8 cellular contexts compared by ENCODE assay signal in genomic region chr7:117385340-117386124, GRCh38. TPM values are rescaled to one million over a fixed set of nuclear protein-coding genes. Genes with fewer than 3 reads are reported as not detected.
DNase-seq lines count a peak whose midpoint lies in the region; ATAC-seq and TF ChIP-seq lines count a peak whose summit lies in the region.

No MANE protein-coding gene starts in this region.

- H3K36me3 Mint-ChIP-seq in activated CD4-positive, alpha-beta T cell treated with anti-CD3 and anti-CD28 coated beads, Interleukin-2, amount 10 ng/mL, durations not matched to agents 24 days and 14 days (ENCODE audit: low read depth) = no peaks in the 10 kb centered on the region

- no peak overlapping the region for H3K4me3 Mint-ChIP-seq in activated CD4-positive, alpha-beta T cell treated with anti-CD3 and anti-CD28 coated beads, Interleukin-2, amount 10 ng/mL, durations not matched to agents 24 days and 14 days

- H3K4me1 Mint-ChIP-seq in activated CD4-positive, alpha-beta T cell treated with anti-CD3 and anti-CD28 coated beads, Interleukin-2, amount 10 ng/mL, durations not matched to agents 24 days and 14 days = no peaks in the 10 kb centered on the region

- no peaks in the 10 kb centered on the region for H3K27me3 Mint-ChIP-seq in activated CD4-positive, alpha-beta T cell treated with anti-CD3 and anti-CD28 coated beads, Interleukin-2, amount 10 ng/mL, durations not matched to agents 24 days and 14 days

- ATAC-seq in GM18508 (IDR thresholded peaks at IDR 0.05; ENCODE audit: insufficient read depth, unreplicated experiment) (peak; percentile 62), HG03442 (IDR thresholded peaks at IDR 0.05; ENCODE audit: unreplicated experiment) (peak; percentile 76), SK-N-SH treated with all-trans-retinoic acid at 6 μM for 48 hours (peak; percentile 95)

- no peak overlapping the region for H3K27ac Mint-ChIP-seq in activated CD4-positive, alpha-beta T cell treated with anti-CD3 and anti-CD28 coated beads, Interleukin-2, amount 10 ng/mL, durations not matched to agents 24 days and 14 days

- DNase-seq in A172 (ENCODE audit: low spot score) (peak; percentile 39), left kidney (ENCODE audit: low read depth, low spot score) (peak; percentile 18)
- no peak for DNase-seq in activated CD4-positive, alpha-beta T cell treated with anti-CD3 and anti-CD28 coated beads, Interleukin-2, amount 10 ng/mL, durations not matched to agents 24 days and 14 days
- no peak for DNase-seq in NK-92 treated with Interleukin-12 subunit alpha and Interleukin-12 subunit beta, amount 100 ng/mL, for 24 hours (lab: John Stamatoyannopoulos, UW)
- DNase-seq in effector CD8-positive, alpha-beta T cell (lab: John Stamatoyannopoulos, UW) = no peak

- intact Hi-C loops in activated CD4-positive, alpha-beta T cell treated with anti-CD3 and anti-CD28 coated beads, Interleukin-2, amount 10 ng/mL, durations not matched to agents 24 days and 14 days (cut with micrococcal nuclease) = loop anchor here (5.0 kb wide), 1 partner anchor 173 kb away; no protein-coding TSS in a partner anchor

- peaks cover 5% of the 10 kb centered on the region for H3K9me3 Mint-ChIP-seq in activated CD4-positive, alpha-beta T cell treated with anti-CD3 and anti-CD28 coated beads, Interleukin-2, amount 10 ng/mL, durations not matched to agents 24 days and 14 days

TF ChIP-seq in SK-N-SH treated with all-trans-retinoic acid at 6 μM for 48 hours, 23 proteins besides CTCF, POLR2A, EP300 and RAD21:
- no peak for TF ChIP-seq CSDC2 (CRISPR knock-in tag; IDR thresholded peaks at IDR 0.05)
- no peak for TF ChIP-seq ZFP3 (CRISPR knock-in tag; IDR thresholded peaks at IDR 0.05)
- no peak for TF ChIP-seq BACH2 (CRISPR knock-in tag; IDR thresholded peaks at IDR 0.05; ENCODE audit: borderline replicate concordance)
- TF ChIP-seq PPARA (CRISPR knock-in tag; IDR thresholded peaks at IDR 0.05; ENCODE audit: borderline replicate concordance) = no peak
TF ChIP-seq in SK-N-SH treated with all-trans-retinoic acid at 6 μM for 48 hours: peak in this region for 0.

RNA-seq across cellular contexts. Expression of gene ASZ1, which starts 41.8 kb away (rescaled TPM):
- total RNA-seq in A172 (2014; rRNA removed; shearing (Covaris generic)) = not detected in 2 replicates
- not detected in 2 replicates for total RNA-seq in activated CD4-positive, alpha-beta T cell treated with anti-CD3 and anti-CD28 coated beads, Interleukin-2, amount 10 ng/mL, durations not matched to agents 24 days and 14 days

Comparison
In these comparisons a context has a peak if more than half of its experiments do, and no peak if none do; other contexts are left out.
1. DNase-seq: peak in A172 (single experiment) and left kidney (single experiment); none in activated CD4-positive, alpha-beta T cell treated with anti-CD3 and anti-CD28 coated beads, Interleukin-2, amount 10 ng/mL, durations not matched to agents 24 days and 14 days (single experiment), NK-92 treated with Interleukin-12 subunit alpha and Interleukin-12 subunit beta, amount 100 ng/mL, for 24 hours (single experiment) and effector CD8-positive, alpha-beta T cell (single experiment).
2. Peak in every context shown above with its lines, with median percentiles within 50 percentile points of each other: ATAC-seq.